ENCODE assay signal across 13 cellular contexts in the genomic region with DNA sequence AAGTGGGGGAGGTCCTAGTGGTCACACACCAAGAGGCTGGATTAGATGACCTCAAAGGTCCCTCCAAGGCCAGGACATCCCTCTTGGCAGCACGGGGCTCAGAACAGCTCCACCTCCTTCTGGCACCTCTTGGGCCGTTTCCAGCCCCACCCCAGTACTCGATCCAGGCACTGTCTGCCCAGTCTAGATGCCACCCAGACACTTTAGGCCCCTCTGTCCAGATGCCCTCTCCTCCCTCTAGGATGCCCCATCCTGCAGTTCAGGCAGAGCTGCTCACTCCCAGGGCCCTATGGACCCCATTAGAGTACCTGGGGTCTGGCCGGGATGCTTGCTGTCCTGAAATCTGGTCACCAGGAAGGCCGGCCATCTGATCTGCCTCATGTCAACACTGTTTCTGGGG. TPM values are rescaled to one million over a fixed set of nuclear protein-coding genes. Genes with fewer than 3 reads are reported as not detected.
DNase-seq lines count a peak whose midpoint lies in the region; ATAC-seq and TF ChIP-seq lines count a peak whose summit lies in the region.
"Had no signal": no experiment of that assay in that cellular context is flagged by ENCODE, and none has a peak within 500 bp of the region (broad histone marks: within the 10 kb centered on the region; RNA-seq: fewer than 3 reads in every experiment).

No MANE protein-coding gene starts in this region.

- no peak for TF ChIP-seq POLR2A in gastrocnemius medialis (IDR thresholded peaks at IDR 0.05)

- H3K4me3 Mint-ChIP-seq in activated naive CD4-positive, alpha-beta T cell treated with anti-CD3 and anti-CD28 coated beads, Interleukin-2, amount 50 U/mL, for 24 hours, result peak overlapping the region; percentile 62
- peak overlapping the region; percentile 74 for H3K4me3 Mint-ChIP-seq in activated T-helper 17 cell treated with anti-CD3 and anti-CD28 coated beads, Interleukin-2, amount 50 U/mL, for 72 hours

- H3K79me1 ChIP-seq in mesenchymal stem cell (replicated peaks; ENCODE audit: low read length, poor library complexity, severe bottlenecking), result peaks cover 6% of the 10 kb centered on the region

- H3K4me1 ChIP-seq in mesenchymal stem cell (ENCODE audit: control insufficient read depth, insufficient read depth, low read depth, low read length), result peaks cover 29% of the 10 kb centered on the region
- H3K4me1 ChIP-seq in subcutaneous abdominal adipose tissue (ENCODE audit: control insufficient read depth in 5 of 5, insufficient read depth in 5 of 5, low read length in 5 of 5), result peaks cover 14 to 81% (median 80%) of the 10 kb centered on the region in 5 donors
- no peaks in the 10 kb centered on the region for H3K4me1 ChIP-seq in gastrocnemius medialis

- H4K91ac ChIP-seq in mesenchymal stem cell (ENCODE audit: low read length), result peak overlapping the region; percentile 78

- H3K4ac ChIP-seq in mesenchymal stem cell (ENCODE audit: low read depth in 1 of 2, low read length in 2 of 2), result peak overlapping the region in 1 of 2 experiments; percentile 31

- intact Hi-C loops in gastrocnemius medialis (cut with DNase I; ENCODE audit: low total_unique reads), result no loop called here

- TF ChIP-seq CTCF in gastrocnemius medialis (IDR thresholded peaks at IDR 0.05 in 4 of 5, conservative IDR thresholded peaks at IDR 0.05 in 1 of 5), result no peak

- H3K4me2 ChIP-seq in mesenchymal stem cell (ENCODE audit: low read length, poor library complexity, severe bottlenecking), result no peak overlapping the region

- H4K8ac ChIP-seq in mesenchymal stem cell (ENCODE audit: low read length), result peak overlapping the region; percentile 81

- peak overlapping the region in 1 of 2 experiments; percentile 77 for H3K4me3 ChIP-seq in mesenchymal stem cell (ENCODE audit: insufficient read depth in 1 of 2, low read depth in 1 of 2, low read length in 2 of 2)
- H3K4me3 ChIP-seq in subcutaneous abdominal adipose tissue (ENCODE audit: low read depth in 1 of 5, low read length in 5 of 5), result peak overlapping the region in 3 of 5 donors; percentile 39 to 81 (median 60)
- H3K4me3 ChIP-seq in gastrocnemius medialis, result no peak overlapping the region

- 61% methylated on average over 5 of the region's 5 CpGs for WGBS in mesenchymal stem cell

- peaks cover 3 to 22% of the 10 kb centered on the region in 2 experiments for H3K27me3 ChIP-seq in mesenchymal stem cell (ENCODE audit: control insufficient read depth in 1 of 2, insufficient read depth in 1 of 2, low read length in 2 of 2)
- H3K27me3 ChIP-seq in subcutaneous abdominal adipose tissue (ENCODE audit: control insufficient read depth in 5 of 5, insufficient read depth in 4 of 5, low read length in 5 of 5), result no peaks in the 10 kb centered on the region
- H3K27me3 ChIP-seq in gastrocnemius medialis, result peaks cover 7 to 11% (median 7%) of the 10 kb centered on the region in 3 donors

- no peaks in the 10 kb centered on the region for H3K27me3 Mint-ChIP-seq in activated naive CD4-positive, alpha-beta T cell treated with anti-CD3 and anti-CD28 coated beads, Interleukin-2, amount 50 U/mL, for 24 hours
- H3K27me3 Mint-ChIP-seq in activated T-helper 17 cell treated with anti-CD3 and anti-CD28 coated beads, Interleukin-2, amount 50 U/mL, for 72 hours, result no peaks in the 10 kb centered on the region

- H3K9ac ChIP-seq in mesenchymal stem cell (ENCODE audit: low read length), result peak overlapping the region; percentile 84
- H3K9ac ChIP-seq in subcutaneous abdominal adipose tissue (ENCODE audit: low read length in 5 of 5), result peak overlapping the region in 3 of 5 donors; percentile 66 to 79 (median 76)

- H2BK15ac ChIP-seq in mesenchymal stem cell (ENCODE audit: low read depth, poor library complexity, severe bottlenecking), result no peak overlapping the region

- H3K4me1 Mint-ChIP-seq in activated naive CD4-positive, alpha-beta T cell treated with anti-CD3 and anti-CD28 coated beads, Interleukin-2, amount 50 U/mL, for 24 hours, result peaks cover 58% of the 10 kb centered on the region
- H3K4me1 Mint-ChIP-seq in activated T-helper 17 cell treated with anti-CD3 and anti-CD28 coated beads, Interleukin-2, amount 50 U/mL, for 72 hours, result peaks cover 33% of the 10 kb centered on the region

- H3K27ac Mint-ChIP-seq in activated naive CD4-positive, alpha-beta T cell treated with anti-CD3 and anti-CD28 coated beads, Interleukin-2, amount 50 U/mL, for 24 hours, result no peak overlapping the region
- peak overlapping the region in 1 of 2 donors; percentile 42 for H3K27ac Mint-ChIP-seq in activated naive CD4-positive, alpha-beta T cell treated with anti-CD3 and anti-CD28 coated beads, Interleukin-2, amount 50 U/mL, for 72 hours
- peak overlapping the region; percentile 74 for H3K27ac Mint-ChIP-seq in activated T-helper 17 cell treated with anti-CD3 and anti-CD28 coated beads, Interleukin-2, amount 50 U/mL, for 72 hours

- peaks cover 0 to 3% of the 10 kb centered on the region in 2 experiments for H3K36me3 ChIP-seq in mesenchymal stem cell (ENCODE audit: control insufficient read depth in 1 of 2, insufficient read depth in 2 of 2, low read depth in 1 of 2, low read length in 2 of 2)
- no peaks in the 10 kb centered on the region for H3K36me3 ChIP-seq in subcutaneous abdominal adipose tissue (ENCODE audit: control insufficient read depth in 5 of 5, insufficient read depth in 5 of 5, low read length in 5 of 5)
- H3K36me3 ChIP-seq in gastrocnemius medialis, result no peaks in the 10 kb centered on the region
- H3K36me3 ChIP-seq: neutrophil had no signal

- no peaks in the 10 kb centered on the region for H3K36me3 Mint-ChIP-seq in activated naive CD4-positive, alpha-beta T cell treated with anti-CD3 and anti-CD28 coated beads, Interleukin-2, amount 50 U/mL, for 24 hours
- no peaks in the 10 kb centered on the region for H3K36me3 Mint-ChIP-seq in activated naive CD4-positive, alpha-beta T cell treated with anti-CD3 and anti-CD28 coated beads, Interleukin-2, amount 50 U/mL, for 72 hours
- H3K36me3 Mint-ChIP-seq in activated T-helper 17 cell treated with anti-CD3 and anti-CD28 coated beads, Interleukin-2, amount 50 U/mL, for 72 hours (ENCODE audit: low read depth), result no peaks in the 10 kb centered on the region

- peak overlapping the region in 1 of 2 experiments; percentile 46 for H3K14ac ChIP-seq in mesenchymal stem cell (ENCODE audit: low read length in 2 of 2)

- H3K9me3 ChIP-seq in mesenchymal stem cell (ENCODE audit: control insufficient read depth, low read length), result no peaks in the 10 kb centered on the region
- no peaks in the 10 kb centered on the region for H3K9me3 ChIP-seq in subcutaneous abdominal adipose tissue (ENCODE audit: control insufficient read depth in 5 of 5, low read length in 5 of 5)
- no peaks in the 10 kb centered on the region for H3K9me3 ChIP-seq in gastrocnemius medialis
- H3K9me3 ChIP-seq: neutrophil had no signal

- H3K18ac ChIP-seq in mesenchymal stem cell (ENCODE audit: low read depth in 1 of 2, low read length in 2 of 2), result no peak overlapping the region

- H3K27ac ChIP-seq in mesenchymal stem cell (ENCODE audit: low read length, poor library complexity, severe bottlenecking), result no peak overlapping the region
- peak overlapping the region; percentile 79 for H3K27ac ChIP-seq in subcutaneous abdominal adipose tissue (ENCODE audit: low read depth, low read length)
- no peak overlapping the region for H3K27ac ChIP-seq in gastrocnemius medialis

- peak overlapping the region; percentile 70 to 79 for H2BK12ac ChIP-seq in mesenchymal stem cell (ENCODE audit: low read length in 2 of 2)

- no peak overlapping the region for H2BK5ac ChIP-seq in mesenchymal stem cell (ENCODE audit: low read depth, low read length, poor library complexity, severe bottlenecking)

- ATAC-seq in activated naive CD4-positive, alpha-beta T cell treated with anti-CD3 and anti-CD28 coated beads, Interleukin-2, amount 50 U/mL, for 72 hours, result no peak
- ATAC-seq in activated T-helper 17 cell treated with anti-CD3 and anti-CD28 coated beads, Interleukin-2, amount 50 U/mL, for 72 hours (replicated peaks), result no peak
- no peak for ATAC-seq in gastrocnemius medialis
- no peak for ATAC-seq in HG03159 (IDR thresholded peaks at IDR 0.05; ENCODE audit: unreplicated experiment)

- no peak overlapping the region for H2AFZ ChIP-seq in mesenchymal stem cell (ENCODE audit: low read depth, low read length)

- H3K9me3 Mint-ChIP-seq in activated naive CD4-positive, alpha-beta T cell treated with anti-CD3 and anti-CD28 coated beads, Interleukin-2, amount 50 U/mL, for 24 hours, result no peaks in the 10 kb centered on the region
- no peaks in the 10 kb centered on the region for H3K9me3 Mint-ChIP-seq in activated naive CD4-positive, alpha-beta T cell treated with anti-CD3 and anti-CD28 coated beads, Interleukin-2, amount 50 U/mL, for 72 hours
- no peaks in the 10 kb centered on the region for H3K9me3 Mint-ChIP-seq in activated T-helper 17 cell treated with anti-CD3 and anti-CD28 coated beads, Interleukin-2, amount 50 U/mL, for 72 hours

- in situ Hi-C loops in gastrocnemius medialis (cut with MboI; ENCODE audit: low sequenced_read_pairs in 4 of 4), result no loop called here

- no peak for DNase-seq in activated naive CD4-positive, alpha-beta T cell treated with anti-CD3 and anti-CD28 coated beads, Interleukin-2, amount 50 U/mL, for 72 hours (ENCODE audit: low spot score in 2 of 2)
- DNase-seq in mesenchymal stem cell (no peak), gastrocnemius medialis (no peak), NCI-H748 (lab: John Stamatoyannopoulos, UW; ENCODE audit: unreplicated experiment) (no peak)
- DNase-seq: EL, GOT3, islet precursor cell, NCI-H524 treated with DMSO at 0.1 percent for 48 hours had no signal

- no peak overlapping the region for H3K23ac ChIP-seq in mesenchymal stem cell (ENCODE audit: low read length in 2 of 2)

- H2AK5ac ChIP-seq in mesenchymal stem cell (ENCODE audit: low read length, severe bottlenecking), result no peak overlapping the region

- H2BK120ac ChIP-seq in mesenchymal stem cell (ENCODE audit: low read depth, low read length), result no peak overlapping the region

RNA-seq across cellular contexts. Expression of gene PRR5, which starts 34.7 kb away (rescaled TPM):
- 10 to 100 TPM; 11.0 to 15.4 TPM for total RNA-seq in activated naive CD4-positive, alpha-beta T cell treated with anti-CD3 and anti-CD28 coated beads, Interleukin-2, amount 50 U/mL, for 72 hours
- 10 to 100 TPM; 15.1 to 19.9 TPM for total RNA-seq in activated T-helper 17 cell treated with anti-CD3 and anti-CD28 coated beads, Interleukin-2, amount 50 U/mL, for 72 hours
- 12.2 TPM for polyA plus RNA-seq in mesenchymal stem cell (2013, experiment 1 of 2)
- 12.2 TPM for polyA plus RNA-seq in mesenchymal stem cell (2013, experiment 2 of 2)
- 10 to 100 TPM in 1 of 4 donors, 1 to 10 TPM in 2, under 1 TPM in 1; 0.34 to 15.2 (median 1.3) TPM for total RNA-seq in gastrocnemius medialis

Comparison
In these comparisons a context has a peak if more than half of its experiments do, and no peak if none do; other contexts are left out.
1. H3K4me3 ChIP-seq: peak in subcutaneous abdominal adipose tissue (3 of 5); none in gastrocnemius medialis (0 of 4).